In the genomic region with DNA sequence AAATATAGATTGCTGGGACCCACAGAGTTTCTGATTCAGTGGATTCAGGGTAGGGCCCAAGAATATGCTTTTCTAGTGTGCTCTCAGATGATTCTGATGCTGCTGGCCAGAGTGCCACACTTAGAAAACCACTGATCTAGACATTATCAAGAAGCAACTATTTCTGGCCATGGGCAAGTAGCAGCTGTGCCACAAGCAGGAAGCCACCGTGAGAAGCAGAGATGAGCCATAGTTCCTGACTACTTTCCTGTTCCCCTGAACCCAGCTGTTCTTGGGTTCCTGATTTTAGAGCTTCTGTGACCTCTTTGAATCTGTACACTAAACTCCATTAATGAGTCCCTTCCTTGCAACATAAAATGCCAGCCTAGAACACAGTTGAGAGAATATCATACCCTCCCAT, we compare ENCODE assay signal across 11 cellular contexts. TPM values are rescaled to one million over a fixed set of nuclear protein-coding genes. Genes with fewer than 3 reads are reported as not detected.
A peak's percentile ranks its signal among the peaks of the same experiment; 100 is the strongest.
DNase-seq lines count a peak whose midpoint lies in the region; ATAC-seq, FAIRE-seq and TF ChIP-seq lines count a peak whose summit lies in the region.
"Had no signal": no experiment of that assay in that cellular context is flagged by ENCODE, and none has a peak within 500 bp of the region (broad histone marks: within the 10 kb centered on the region; RNA-seq: fewer than 3 reads in every experiment).

No MANE protein-coding gene starts in this region.

- CTCF ChIA-PET in GM12878 (lab: Yijun Ruan, JAX): interaction anchor here (0.8 to 1.9 kb wide), 6 partner anchors 10 to 279 kb away, joined by 3 to 8 read pairs (median 4); no protein-coding TSS in a partner anchor

- no peak overlapping the region for H3K9ac ChIP-seq in GM12878 (ENCODE audit: control insufficient read depth, insufficient read depth, low read length)

- H2AFZ ChIP-seq in GM12878 (ENCODE audit: control insufficient read depth, low read depth, low read length): no peak overlapping the region
- H2AFZ ChIP-seq in GM23338: no peak overlapping the region

- SMC1A ChIA-PET in GM12878 (lab: Charles Lee; ENCODE audit: uncharacterized antibody, unreplicated experiment): interaction anchor here (0.7 to 2.1 kb wide), 6 partner anchors 9 to 118 kb away, joined by 3 to 11 read pairs (median 4); no protein-coding TSS in a partner anchor

- POLR2A ChIA-PET in GM12878 (lab: Charles Lee): interaction anchor here (0.6 to 0.7 kb wide), 3 partner anchors 10 to 175 kb away, joined by 3 to 4 read pairs (median 3); no protein-coding TSS in a partner anchor

- H3K4me1 ChIP-seq in GM12878 (ENCODE audit: control insufficient read depth, insufficient read depth, low read length) (peaks cover 19% of the 10 kb centered on the region), GM23338 (ENCODE audit: insufficient read depth) (no peaks in the 10 kb centered on the region)

- H3K9me3 ChIP-seq in GM12878 (replicated peaks; ENCODE audit: control insufficient read depth, insufficient read depth, low read length): no peaks in the 10 kb centered on the region; the same call in 2 of the 3 replicates

- intact Hi-C loops in GM12878 (cut with micrococcal nuclease; ENCODE audit: unreplicated experiment): no loop called here

- TF ChIP-seq POLR2A in GM12878 (IDR thresholded peaks at IDR 0.05; ENCODE audit: low read depth, low read length): no peak

- no peak for TF ChIP-seq EP300 in GM12878 (IDR thresholded peaks at IDR 0.05; ENCODE audit: borderline replicate concordance in 1 of 2, control insufficient read depth in 1 of 2, low read depth in 2 of 2, low read length in 2 of 2)

- FAIRE-seq in GM12878 (lab: Jason Lieb, UNC): no peak
- FAIRE-seq: urothelium cell line had no signal

- ATAC-seq in GM19463 (IDR thresholded peaks at IDR 0.05; ENCODE audit: unreplicated experiment): peak; percentile 92
- ATAC-seq in HG03457 (IDR thresholded peaks at IDR 0.05; ENCODE audit: unreplicated experiment): peak; percentile 73
- ATAC-seq in GM12878: peak; percentile 85
- ATAC-seq in GM23338: no peak

- H3K27me3 Mint-ChIP-seq in GM23338 (ENCODE audit: insufficient read depth, low read depth, poor library complexity): peaks cover 3% of the 10 kb centered on the region

- H3F3A ChIP-seq in GM23338 (replicated peaks; ENCODE audit: low read depth): no peaks in the 10 kb centered on the region

- TF ChIP-seq RAD21 in GM12878 (IDR thresholded peaks at IDR 0.05; ENCODE audit: insufficient read depth, low read depth, low read length): no peak

- no peaks in the 10 kb centered on the region for H3K36me3 Mint-ChIP-seq in GM23338 (ENCODE audit: low read depth)
- H3K36me3 Mint-ChIP-seq: brain had no signal

- no peak overlapping the region for H3K27ac Mint-ChIP-seq in GM23338
- H3K27ac Mint-ChIP-seq: brain had no signal

- H3K4me2 ChIP-seq in GM12878 (ENCODE audit: control insufficient read depth, insufficient read depth) (peak overlapping the region; percentile 11; the same call in 1 of the 2 replicates), GM23338 (no peak overlapping the region)

- RAD21 ChIA-PET in GM12878 (lab: Charles Lee; ENCODE audit: unreplicated experiment): interaction anchor here (0.6 to 1.0 kb wide), 4 partner anchors 31 to 742 kb away, joined by 3 read pairs; no protein-coding TSS in a partner anchor

- H3K4me3 ChIP-seq in GM12878 (no peak overlapping the region), GM23338 (no peak overlapping the region)

- H3K36me3 ChIP-seq in GM12878 (ENCODE audit: control insufficient read depth in 2 of 2, insufficient read depth in 2 of 2, low read length in 1 of 2) (no peaks in the 10 kb centered on the region), GM23338 (ENCODE audit: insufficient read depth) (no peaks in the 10 kb centered on the region)

- 0% methylated on average over 1 of the region's 1 CpG for WGBS in GM12878 (ENCODE audit: insufficient coverage, insufficient replicate concordance, low lambda C conversion rate, missing lambda C conversion rate)

- in situ Hi-C loops in GM12878 (cut with MboI): no loop called here

- no peak overlapping the region for H3K4me3 Mint-ChIP-seq in GM23338
- H3K4me3 Mint-ChIP-seq: brain had no signal

- no peaks in the 10 kb centered on the region for H3K27me3 ChIP-seq in GM12878 (replicated peaks in 1 of 2; ENCODE audit: control insufficient read depth in 2 of 2, insufficient read depth in 2 of 2, low read length in 1 of 2)
- no peaks in the 10 kb centered on the region for H3K27me3 ChIP-seq in GM23338 (ENCODE audit: insufficient read depth)

- H3K9me3 Mint-ChIP-seq in GM23338: no peaks in the 10 kb centered on the region

- no TSS peak for BruUV-seq in GM12878 (replicated peaks; lab: Mats Ljungman, UMichigan)

- peak; percentile 84 for DNase-seq in GF-D8 (lab: John Stamatoyannopoulos, UW)
- DNase-seq in GM12878 (ENCODE audit: low read depth, low spot score): peak; percentile 89
- DNase-seq in NCI-H1930 (lab: John Stamatoyannopoulos, UW): no peak
- no peak for DNase-seq in stimulated activated CD4-positive, alpha-beta T cell treated with anti-CD3 and anti-CD28 coated beads, Interleukin-4, amount 100 ng/mL, for 4 hours
- no peak for DNase-seq in NCI-H2081 (lab: John Stamatoyannopoulos, UW)
- no peak for DNase-seq in GM23338 (ENCODE audit: low spot score)
- DNase-seq: DMS153 had no signal

- H3K79me2 ChIP-seq in GM12878 (ENCODE audit: control insufficient read depth, insufficient read depth, low read length) (no peaks in the 10 kb centered on the region), GM23338 (replicated peaks; ENCODE audit: insufficient read depth) (no peaks in the 10 kb centered on the region)

- H3K27ac ChIP-seq in GM12878 (ENCODE audit: control insufficient read depth, insufficient read depth): no peak overlapping the region; the same call in 1 of the 2 replicates
- H3K27ac ChIP-seq in GM23338 (ENCODE audit: low read depth): no peak overlapping the region

- TF ChIP-seq CTCF in GM12878 (IDR thresholded peaks at IDR 0.05 in 2 of 3, conservative IDR thresholded peaks at IDR 0.05 in 1 of 3; ENCODE audit: control insufficient read depth in 2 of 3, extremely low read depth in 1 of 3, insufficient read depth in 1 of 3, low read depth in 3 of 3, low read length in 3 of 3): no peak
- TF ChIP-seq CTCF in GM23338 (conservative IDR thresholded peaks at IDR 0.05; ENCODE audit: low read depth in 2 of 2): no peak

- H3K4me1 Mint-ChIP-seq in GM23338: no peaks in the 10 kb centered on the region
- H3K4me1 Mint-ChIP-seq: brain had no signal

- 0 out of 2 replicates have a peak, but pooled peaks cover 2% of the 10 kb centered on the region for H3K9me2 ChIP-seq in GM23338 (ENCODE audit: insufficient read depth)

- H4K20me1 ChIP-seq in GM12878 (ENCODE audit: control insufficient read depth, insufficient read depth) (no peaks in the 10 kb centered on the region), GM23338 (replicated peaks; ENCODE audit: insufficient read depth) (no peaks in the 10 kb centered on the region)

TF ChIP-seq in GM12878, 131 proteins besides CTCF, POLR2A, EP300 and RAD21 (continues in another document):
- TF ChIP-seq, protein P1, sequence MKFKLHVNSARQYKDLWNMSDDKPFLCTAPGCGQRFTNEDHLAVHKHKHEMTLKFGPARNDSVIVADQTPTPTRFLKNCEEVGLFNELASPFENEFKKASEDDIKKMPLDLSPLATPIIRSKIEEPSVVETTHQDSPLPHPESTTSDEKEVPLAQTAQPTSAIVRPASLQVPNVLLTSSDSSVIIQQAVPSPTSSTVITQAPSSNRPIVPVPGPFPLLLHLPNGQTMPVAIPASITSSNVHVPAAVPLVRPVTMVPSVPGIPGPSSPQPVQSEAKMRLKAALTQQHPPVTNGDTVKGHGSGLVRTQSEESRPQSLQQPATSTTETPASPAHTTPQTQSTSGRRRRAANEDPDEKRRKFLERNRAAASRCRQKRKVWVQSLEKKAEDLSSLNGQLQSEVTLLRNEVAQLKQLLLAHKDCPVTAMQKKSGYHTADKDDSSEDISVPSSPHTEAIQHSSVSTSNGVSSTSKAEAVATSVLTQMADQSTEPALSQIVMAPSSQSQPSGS (IDR thresholded peaks at IDR 0.05; ENCODE audit: low read length): peak; percentile 53; the same call in 1 of the 2 replicates

TF ChIP-seq in GM23338, 12 proteins besides CTCF, POLR2A, EP300 and RAD21 (continues in another document):
- TF ChIP-seq STAT1 (IDR thresholded peaks at IDR 0.05; ENCODE audit: unreplicated experiment) (no peak), CREB1 (CRISPR knock-in tag; IDR thresholded peaks at IDR 0.05; ENCODE audit: low read depth) (no peak), EZH2phosphoT487 (IDR thresholded peaks at IDR 0.05; ENCODE audit: unreplicated experiment) (no peak), EZH2 (IDR thresholded peaks at IDR 0.05; ENCODE audit: low read depth, unreplicated experiment) (no peak)
- TF ChIP-seq, protein P2, sequence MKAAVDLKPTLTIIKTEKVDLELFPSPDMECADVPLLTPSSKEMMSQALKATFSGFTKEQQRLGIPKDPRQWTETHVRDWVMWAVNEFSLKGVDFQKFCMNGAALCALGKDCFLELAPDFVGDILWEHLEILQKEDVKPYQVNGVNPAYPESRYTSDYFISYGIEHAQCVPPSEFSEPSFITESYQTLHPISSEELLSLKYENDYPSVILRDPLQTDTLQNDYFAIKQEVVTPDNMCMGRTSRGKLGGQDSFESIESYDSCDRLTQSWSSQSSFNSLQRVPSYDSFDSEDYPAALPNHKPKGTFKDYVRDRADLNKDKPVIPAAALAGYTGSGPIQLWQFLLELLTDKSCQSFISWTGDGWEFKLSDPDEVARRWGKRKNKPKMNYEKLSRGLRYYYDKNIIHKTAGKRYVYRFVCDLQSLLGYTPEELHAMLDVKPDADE (IDR thresholded peaks at IDR 0.05): no peak

RNA-seq across cellular contexts. Expression of a gene that starts 38.1 kb away (rescaled TPM):
- total RNA-seq in GM12878 (2013; cell fraction: nucleolus; rRNA removed): 528 and 572 TPM in 2 replicates
- total RNA-seq in GM12878 (2014; rRNA removed) (151 and 167 TPM in 2 replicates), GM12878 (2014; rRNA removed; fragmentation: Illumina TruSeq; extraction: Trizol) (143 and 148 TPM in 2 replicates), GM12878 (2021) (137 and 142 TPM in 2 replicates)
- 51.5 TPM for polyA plus RNA-seq in GM12878 (2011; ENCODE audit: low read depth)
- polyA plus RNA-seq in GM12878 (2011; rRNA removed) (281 and 306 TPM in 2 replicates), GM12878 (2014; fragmentation: Illumina TruSeq; extraction: Trizol) (107 and 128 TPM in 2 replicates), GM12878 (2014; fragmentation: Nextera tagmentation; extraction: Ambion mirVana) (10 to 100 TPM; 26.2 to 37.0 TPM), GM12878 (2014; rRNA removed) (108 and 110 TPM in 2 replicates), GM12878 (2016; fragmentation: Nextera tagmentation; extraction: Ambion mirVana) (10 to 100 TPM; 92.4 to 93.7 TPM), GM23338 (2016; fragmentation: Nextera tagmentation; extraction: Ambion mirVana) (0.65 and 0.68 TPM in 2 replicates)
- polyA plus RNA-seq in GM12878 (2011; cell fraction: cytosol; rRNA removed): 333 and 336 TPM in 2 replicates
- polyA plus RNA-seq in GM12878 (2011; cell fraction: nucleus; rRNA removed): 200 and 264 TPM in 2 replicates
- polyA plus RNA-seq in GM12878 (2012): 66.8 and 75.2 TPM in 2 replicates
- 802 and 813 TPM in 2 replicates for polyA minus RNA-seq in GM12878 (2011; rRNA and poly(A)+ RNA removed)
- 162 and 192 TPM in 2 replicates for polyA minus RNA-seq in GM12878 (2011; cell fraction: cytosol; rRNA and poly(A)+ RNA removed)
- 171 and 266 TPM in 2 replicates for polyA minus RNA-seq in GM12878 (2011; cell fraction: nucleus; rRNA and poly(A)+ RNA removed)
- total RNA-seq in GM23338 (2014; rRNA removed; shearing (Covaris generic)): 2.3 and 2.4 TPM in 2 replicates

Comparison
In these comparisons a context has a peak if more than half of its experiments do, and no peak if none do; other contexts are left out.
1. DNase-seq: peak in GF-D8 (single experiment) and GM12878 (single experiment); none in NCI-H1930 (0 of 2), stimulated activated CD4-positive, alpha-beta T cell treated with anti-CD3 and anti-CD28 coated beads, Interleukin-4, amount 100 ng/mL, for 4 hours (0 of 2), NCI-H2081 (0 of 2) and GM23338 (single experiment).
2. RNA of a gene that starts 38.1 kb away (total RNA-seq): 137 to 572 TPM in GM12878; 2.3 to 2.4 TPM in GM23338; every median in the first group is over 10 times any median in the second.